Comparison of ENCODE assay signal across 14 cellular contexts in genomic region chr10:123331438-123331837, GRCh38.
A peak's percentile ranks its signal among the peaks of the same experiment; 100 is the strongest.
DNase-seq lines count a peak whose midpoint lies in the region; ATAC-seq, FAIRE-seq and TF ChIP-seq lines count a peak whose summit lies in the region.
"Had no signal": no experiment of that assay in that cellular context is flagged by ENCODE, and none has a peak within 500 bp of the region (broad histone marks: within the 10 kb centered on the region; RNA-seq: fewer than 3 reads in every experiment).

No MANE protein-coding gene starts in this region.

- no peak overlapping the region for H3K4me3 ChIP-seq in A549
- H3K4me3 ChIP-seq in astrocyte (ENCODE audit: insufficient read depth, low read depth, low read length): no peak overlapping the region
- H3K4me3 ChIP-seq in left lung: no peak overlapping the region
- H3K4me3 ChIP-seq: cardiac muscle cell, pancreas had no signal

- CTCF ChIA-PET in A549 (lab: Yijun Ruan, JAX): interaction anchor here (0.7 to 1.1 kb wide), 3 partner anchors 13 to 254 kb away, joined by 3 read pairs; no protein-coding TSS in a partner anchor

- H3K4me1 Mint-ChIP-seq in astrocyte (ENCODE audit: low read depth, unreplicated experiment): peaks cover 6% of the 10 kb centered on the region
- H3K4me1 Mint-ChIP-seq: activated B cell treated with CpG ODN at 0.5 μM for 24 hours, endodermal cell had no signal

- no peak for TF ChIP-seq RAD21 in A549 (conservative IDR thresholded peaks at IDR 0.05 in 1 of 2, IDR thresholded peaks at IDR 0.05 in 1 of 2)

- FAIRE-seq in A549 (lab: Jason Lieb, UNC): no peak
- FAIRE-seq in astrocyte (lab: Jason Lieb, UNC): no peak
- FAIRE-seq in H54 (lab: Jason Lieb, UNC): no peak
- FAIRE-seq: pancreas had no signal

- no peaks in the 10 kb centered on the region for H3K36me3 ChIP-seq in astrocyte (ENCODE audit: insufficient read depth, low read length)
- no peaks in the 10 kb centered on the region for H3K36me3 ChIP-seq in left lung
- H3K36me3 ChIP-seq: cardiac muscle cell, pancreas had no signal

- H3K27me3 Mint-ChIP-seq in astrocyte (ENCODE audit: low read depth, unreplicated experiment): no peaks in the 10 kb centered on the region

- no peaks in the 10 kb centered on the region for H4K20me1 ChIP-seq in astrocyte (ENCODE audit: insufficient read depth, low read length)

- POLR2A ChIA-PET in A549 (lab: Yijun Ruan, JAX): no interaction called here

- H3K4me2 ChIP-seq in A549: no peak overlapping the region
- no peak overlapping the region for H3K4me2 ChIP-seq in astrocyte (ENCODE audit: low read length)

- H3K27me3 ChIP-seq in astrocyte (ENCODE audit: insufficient read depth, low read length) (no peaks in the 10 kb centered on the region), left lung (no peaks in the 10 kb centered on the region)
- H3K27me3 ChIP-seq: cardiac muscle cell had no signal

- no peak overlapping the region for H3K4me3 Mint-ChIP-seq in astrocyte (ENCODE audit: unreplicated experiment)
- H3K4me3 Mint-ChIP-seq: activated B cell treated with CpG ODN at 0.5 μM for 24 hours, endodermal cell had no signal

- TF ChIP-seq CTCF in A549 (IDR thresholded peaks at IDR 0.05) (no peak), astrocyte (IDR thresholded peaks at IDR 0.05; ENCODE audit: insufficient read depth, low read depth, low read length) (no peak), left lung (IDR thresholded peaks at IDR 0.05) (no peak)

- H3K36me3 Mint-ChIP-seq in astrocyte (ENCODE audit: low read depth, unreplicated experiment): no peaks in the 10 kb centered on the region

- H3K9me3 ChIP-seq in A549: no peaks in the 10 kb centered on the region
- H3K9me3 ChIP-seq in astrocyte (ENCODE audit: insufficient read depth, low read depth, low read length): no peaks in the 10 kb centered on the region
- H3K9me3 ChIP-seq in left lung: no peaks in the 10 kb centered on the region
- H3K9me3 ChIP-seq: pancreas had no signal

- TF ChIP-seq POLR2A in A549 (IDR thresholded peaks at IDR 0.05; ENCODE audit: low read length) (no peak), H54 (IDR thresholded peaks at IDR 0.05; ENCODE audit: low read depth, low read length) (no peak)

- H3K27ac Mint-ChIP-seq in astrocyte (ENCODE audit: unreplicated experiment): peak overlapping the region; percentile 43
- H3K27ac Mint-ChIP-seq: activated B cell treated with CpG ODN at 0.5 μM for 24 hours, endodermal cell had no signal

- H3K4me1 ChIP-seq in A549: 0 out of 3 replicates have a peak, but pooled peaks cover 3% of the 10 kb centered on the region
- no peaks in the 10 kb centered on the region for H3K4me1 ChIP-seq in astrocyte (ENCODE audit: insufficient read depth, low read length)
- no peaks in the 10 kb centered on the region for H3K4me1 ChIP-seq in left lung
- H3K4me1 ChIP-seq: pancreas had no signal

- peaks cover 12% of the 10 kb centered on the region for H3K9me3 Mint-ChIP-seq in astrocyte (ENCODE audit: unreplicated experiment)

- no peaks in the 10 kb centered on the region for H3K79me2 ChIP-seq in astrocyte (ENCODE audit: insufficient read depth, low read length)

- ATAC-seq in A549: no peak
- ATAC-seq in left lung: peak; percentile 68
- no peak for ATAC-seq in HG02852 (IDR thresholded peaks at IDR 0.05; ENCODE audit: unreplicated experiment)
- ATAC-seq in GM18861 (IDR thresholded peaks at IDR 0.05; ENCODE audit: unreplicated experiment): no peak
- ATAC-seq: pancreas had no signal

- no peak overlapping the region for H3K9ac ChIP-seq in astrocyte (ENCODE audit: low read length)

- H2AFZ ChIP-seq in astrocyte (ENCODE audit: low read depth, low read length): no peak overlapping the region

- H3K27ac ChIP-seq in A549 (no peak overlapping the region), astrocyte (ENCODE audit: low read depth, low read length) (no peak overlapping the region), left lung (no peak overlapping the region)
- H3K27ac ChIP-seq: cardiac muscle cell, pancreas had no signal

- no peak for DNase-seq in A549 (ENCODE audit: low read depth in 1 of 2, low spot score in 1 of 2)
- peak; percentile 77 for DNase-seq in NCI-H146 (lab: John Stamatoyannopoulos, UW)
- peak; percentile 60 for DNase-seq in astrocyte (ENCODE audit: low read depth)
- no peak for DNase-seq in left lung
- DNase-seq in LoVo (ENCODE audit: low spot score): no peak
- DNase-seq in H54 (ENCODE audit: insufficient read length, low spot score): no peak
- DNase-seq: activated B cell treated with CpG ODN at 0.5 μM for 24 hours, DMS 273 treated with DMSO at 0.1 percent for 48 hours, endodermal cell, pancreas, SW 1271 had no signal

- WGBS in A549 (ENCODE audit: missing lambda C conversion rate): 26% methylated on average over 4 of the region's 4 CpGs

- intact Hi-C loops in left lung (cut with DNase I): no loop called here

- TF ChIP-seq EP300 in A549 (IDR thresholded peaks at IDR 0.05): no peak

TF ChIP-seq in A549, 52 proteins besides CTCF, POLR2A, EP300 and RAD21:
- no peak for TF ChIP-seq HES2 (IDR thresholded peaks at IDR 0.05)
- TF ChIP-seq MAFK (IDR thresholded peaks at IDR 0.05; ENCODE audit: partially characterized antibody): peak; percentile 75
- TF ChIP-seq CHD2 (IDR thresholded peaks at IDR 0.05; ENCODE audit: low read length, partially characterized antibody): no peak
- TF ChIP-seq ZC3H11A (IDR thresholded peaks at IDR 0.05): no peak
- no peak for TF ChIP-seq NFE2L2 (conservative IDR thresholded peaks at IDR 0.05; ENCODE audit: low read length)

Comparison
In these comparisons a context has a peak if more than half of its experiments do, and no peak if none do; other contexts are left out.
1. DNase-seq: peak in NCI-H146 (single experiment) and astrocyte (single experiment); none in A549 (0 of 2), left lung (0 of 2), LoVo (single experiment) and H54 (single experiment).